ENCODE assay signal across 25 cellular contexts in genomic region chr11:23749762-23750430, GRCh38.
"Had no signal": no experiment of that assay in that cellular context is flagged by ENCODE, and none has a peak within 500 bp of the region (broad histone marks: within the 10 kb centered on the region; RNA-seq: fewer than 3 reads in every experiment).

No MANE protein-coding gene starts in this region.

- H3K9ac ChIP-seq: parathyroid adenoma had no signal

- H3K79me2 ChIP-seq: parathyroid adenoma had no signal

- H3K4me3 ChIP-seq: esophagus muscularis mucosa, heart right ventricle, lower lobe of right lung, right lobe of liver, smooth muscle cell, suprapubic skin had no signal

- H2AFZ ChIP-seq: parathyroid adenoma had no signal

- FAIRE-seq: endothelial cell of umbilical vein had no signal

- ATAC-seq: heart right ventricle; left ventricle myocardium superior; lower lobe of right lung; natural killer cell; right lobe of liver; stimulated activated naive CD8-positive, alpha-beta T cell treated with anti-CD3 and anti-CD28 coated beads, Interleukin-15, amount 100 ng/mL, for 72 hours had no signal

- H3K27me3 ChIP-seq: esophagus muscularis mucosa, heart right ventricle, neutrophil, right lobe of liver, suprapubic skin had no signal

- H3K27ac ChIP-seq: esophagus muscularis mucosa, heart right ventricle, lower lobe of right lung, neutrophil, parathyroid adenoma, right lobe of liver, suprapubic skin had no signal

- DNase-seq: effector CD8-positive, alpha-beta T cell; endodermal cell; foreskin melanocyte; glutamatergic neuron; heart right ventricle; hippocampal formation; islet precursor cell; kidney glomerular epithelial cell; left ventricle myocardium superior; lower lobe of right lung; natural killer cell; right lobe of liver; stimulated activated CD4-positive, alpha-beta T cell treated with anti-CD3 and anti-CD28 coated beads, Interleukin-12 subunit alpha, Interleukin-12 subunit beta, amount 100 ng/mL, for 4 hours; stimulated activated CD4-positive, alpha-beta T cell treated with anti-CD3 and anti-CD28 coated beads, Interleukin-1b, Interleukin-23, amount 100 ng/mL, for 48 hours; stimulated activated CD4-positive, alpha-beta T cell treated with anti-CD3 and anti-CD28 coated beads, Interleukin-4, amount 100 ng/mL, for 1 hour; stimulated activated CD8-positive, alpha-beta memory T cell treated with anti-CD3 and anti-CD28 coated beads, Interleukin-4, amount 100 ng/mL, for 48 hours; stimulated activated naive CD4-positive, alpha-beta T cell; stimulated activated naive CD8-positive, alpha-beta T cell treated with anti-CD3 and anti-CD28 coated beads, Interleukin-15, amount 100 ng/mL, for 72 hours; trophoblast cell had no signal

- H3K36me3 ChIP-seq: esophagus muscularis mucosa, heart right ventricle, lower lobe of right lung, neutrophil, right lobe of liver, suprapubic skin had no signal

- H3K9me3 ChIP-seq: esophagus muscularis mucosa, heart right ventricle, lower lobe of right lung, neutrophil, right lobe of liver, suprapubic skin had no signal

- H3K4me2 ChIP-seq: smooth muscle cell had no signal

- H3K4me1 ChIP-seq: esophagus muscularis mucosa, heart right ventricle, lower lobe of right lung, parathyroid adenoma, right lobe of liver, suprapubic skin had no signal
